Comparison of ENCODE assay signal across 1 cellular context in the genomic region with DNA sequence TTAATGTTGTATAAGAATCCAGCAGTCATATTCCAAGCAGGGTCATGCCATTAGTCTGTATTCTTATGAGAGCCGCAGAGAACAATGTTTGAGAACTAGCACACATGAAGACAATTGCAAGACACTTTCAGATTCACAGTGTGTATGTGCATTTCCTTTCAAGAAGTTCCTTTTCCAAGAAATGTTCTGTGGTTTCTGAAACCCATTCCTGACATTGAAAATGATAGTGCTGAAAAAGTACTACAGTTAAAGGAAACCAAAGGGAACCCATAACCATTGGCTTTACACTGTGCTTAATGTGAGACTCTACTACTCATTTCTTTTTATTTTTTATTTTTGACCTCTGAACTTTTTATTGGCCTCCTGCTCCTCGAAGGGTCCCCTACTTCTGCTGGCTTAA.
TF ChIP-seq lines count a peak whose summit lies in the region.

No MANE protein-coding gene starts in this region.

TF ChIP-seq in K562, 482 proteins besides CTCF, POLR2A, EP300 and RAD21:
- no peak for TF ChIP-seq PHF20 (IDR thresholded peaks at IDR 0.05; ENCODE audit: partially characterized antibody)
- no peak for TF ChIP-seq ZNF830 (CRISPR knock-in tag; IDR thresholded peaks at IDR 0.05)
- TF ChIP-seq SMARCA4 (IDR thresholded peaks at IDR 0.05), result no peak
- TF ChIP-seq CBX3 (IDR thresholded peaks at IDR 0.05; ENCODE audit: borderline replicate concordance in 1 of 2, low read length in 2 of 2), result no peak
- TF ChIP-seq, protein P1, sequence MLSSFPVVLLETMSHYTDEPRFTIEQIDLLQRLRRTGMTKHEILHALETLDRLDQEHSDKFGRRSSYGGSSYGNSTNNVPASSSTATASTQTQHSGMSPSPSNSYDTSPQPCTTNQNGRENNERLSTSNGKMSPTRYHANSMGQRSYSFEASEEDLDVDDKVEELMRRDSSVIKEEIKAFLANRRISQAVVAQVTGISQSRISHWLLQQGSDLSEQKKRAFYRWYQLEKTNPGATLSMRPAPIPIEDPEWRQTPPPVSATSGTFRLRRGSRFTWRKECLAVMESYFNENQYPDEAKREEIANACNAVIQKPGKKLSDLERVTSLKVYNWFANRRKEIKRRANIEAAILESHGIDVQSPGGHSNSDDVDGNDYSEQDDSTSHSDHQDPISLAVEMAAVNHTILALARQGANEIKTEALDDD (IDR thresholded peaks at IDR 0.05), result no peak
- no peak for TF ChIP-seq MCM2 (IDR thresholded peaks at IDR 0.05; ENCODE audit: low read depth)
- no peak for TF ChIP-seq ZBTB7A (IDR thresholded peaks at IDR 0.05; ENCODE audit: borderline replicate concordance, control insufficient read depth, low read depth, low read length)
- TF ChIP-seq ZNF766 (CRISPR knock-in tag; conservative IDR thresholded peaks at IDR 0.05), result 0 out of 2 replicates have a peak, but pooled peaks have one; percentile 31
